3 cellular contexts compared by ENCODE assay signal in genomic region chrX:102044496-102044895, GRCh38.
"Had no signal": no experiment of that assay in that cellular context is flagged by ENCODE, and none has a peak within 500 bp of the region (broad histone marks: within the 10 kb centered on the region; RNA-seq: fewer than 3 reads in every experiment).

No MANE protein-coding gene starts in this region.

- H3K27ac ChIP-seq: HL-60 had no signal

- H3K4me3 ChIP-seq: K562 had no signal

- DNase-seq: IMR-90 had no signal
